Comparison of ENCODE assay signal across 8 cellular contexts in the genomic region with DNA sequence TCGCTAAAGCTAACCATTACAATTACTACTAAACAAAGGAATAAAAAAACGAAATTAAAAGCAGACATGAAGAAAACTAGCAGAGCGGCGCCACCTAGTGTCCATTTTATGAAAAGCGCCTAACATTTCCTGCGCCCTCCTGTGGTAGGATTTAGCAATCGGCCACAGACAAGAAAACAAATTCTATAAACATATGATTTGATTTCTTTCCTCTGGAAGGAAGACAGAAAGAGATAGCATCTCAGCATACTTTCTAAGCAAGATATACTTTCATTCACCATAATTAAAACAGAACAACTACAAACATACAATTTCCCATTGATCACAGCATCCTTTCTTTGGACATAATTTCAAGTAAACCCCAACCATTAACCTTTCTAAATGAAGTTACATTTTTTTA.
DNase-seq lines count a peak whose midpoint lies in the region; ATAC-seq, FAIRE-seq and TF ChIP-seq lines count a peak whose summit lies in the region.

No MANE protein-coding gene starts in this region.

- in situ Hi-C loops in HepG2 (cut with HindIII; ENCODE audit: extremely low pct_ligation_motif_present, low pct_unique_long_range_greater_than_20kb) = no loop called here

- H3K79me2 ChIP-seq in HepG2 (ENCODE audit: insufficient read depth, low read length) = no peaks in the 10 kb centered on the region

- no peaks in the 10 kb centered on the region for H3K9me3 ChIP-seq in HepG2 (ENCODE audit: low read length)

- ATAC-seq in HepG2 (no peak), GM19328 (IDR thresholded peaks at IDR 0.05; ENCODE audit: unreplicated experiment) (no peak)

- H3K9me3 Mint-ChIP-seq in chondrocyte (ENCODE audit: low read depth) = peaks cover 5% of the 10 kb centered on the region

- DNase-seq in A172 (ENCODE audit: low spot score) (peak; percentile 67), NCI-H2196 (lab: John Stamatoyannopoulos, UW; ENCODE audit: unreplicated experiment) (peak; percentile 50), chondrocyte (ENCODE audit: low spot score) (no peak), HepG2 (ENCODE audit: low spot score) (peak; percentile 50)
- DNase-seq in activated CD4-positive, alpha-beta T cell treated with anti-CD3 and anti-CD28 coated beads for 24 hours (ENCODE audit: low read depth in 2 of 2) = peak; percentile 25 to 54
- peak; percentile 49 to 50 for DNase-seq in stimulated activated CD4-positive, alpha-beta T cell treated with anti-CD3 and anti-CD28 coated beads, Interleukin-4, amount 100 ng/mL, for 4 hours

- H3K4me3 ChIP-seq in GM12875 (ENCODE audit: low read depth, low read length) (no peak overlapping the region), HepG2 (replicated peaks in 1 of 3; ENCODE audit: insufficient read depth in 1 of 3, low read depth in 2 of 3, low read length in 3 of 3) (no peak overlapping the region)

- no peak overlapping the region for H2AFZ ChIP-seq in HepG2 (ENCODE audit: low read length)

- H3K4me1 Mint-ChIP-seq in chondrocyte (ENCODE audit: low read depth) = peaks cover 27% of the 10 kb centered on the region

- H3K36me3 Mint-ChIP-seq in chondrocyte (ENCODE audit: low read depth) = peaks cover 4% of the 10 kb centered on the region

- 2% methylated on average over 7 of the region's 7 CpGs for WGBS in HepG2 (ENCODE audit: low lambda C conversion rate)

- no peaks in the 10 kb centered on the region for H3K27me3 Mint-ChIP-seq in chondrocyte (ENCODE audit: low read depth)

- no peak overlapping the region for H3K27ac ChIP-seq in HepG2 (ENCODE audit: extremely low read length, insufficient read depth, low read length)

- intact Hi-C loops in HepG2 (cut with micrococcal nuclease; ENCODE audit: unreplicated experiment) = loop anchor here (1.0 to 10.0 kb wide), 3 partner anchors 175 to 381 kb away; a partner anchor contains a TSS

- H3K9ac ChIP-seq in HepG2 (ENCODE audit: insufficient read depth, low read depth, low read length) = no peak overlapping the region

- H4K20me1 ChIP-seq in HepG2 (ENCODE audit: insufficient read depth, low read length) = no peaks in the 10 kb centered on the region

- peaks cover 9% of the 10 kb centered on the region for H3K4me1 ChIP-seq in HepG2 (ENCODE audit: insufficient read depth, low read length)

- POLR2A ChIA-PET in HepG2 (lab: Yijun Ruan, JAX) = no interaction called here

- H3K4me3 Mint-ChIP-seq in chondrocyte (ENCODE audit: unreplicated experiment) = peak overlapping the region; percentile 28

- no TSS peak for BruUV-seq in HepG2 (replicated peaks; lab: Mats Ljungman, UMichigan)

- peak overlapping the region; percentile 87 for H3K27ac Mint-ChIP-seq in chondrocyte (ENCODE audit: unreplicated experiment)

- TF ChIP-seq EP300 in HepG2 (IDR thresholded peaks at IDR 0.05; ENCODE audit: low read depth in 2 of 2, low read length in 2 of 2) (no peak), HepG2 (CRISPR knock-in tag; IDR thresholded peaks at IDR 0.05; ENCODE audit: borderline replicate concordance) (no peak)

- peak; percentile 91 for TF ChIP-seq CTCF in GM12875 (IDR thresholded peaks at IDR 0.05; ENCODE audit: borderline replicate concordance, insufficient read depth, low read depth, low read length)
- peak; percentile 100 for TF ChIP-seq CTCF in chondrocyte (IDR thresholded peaks at IDR 0.05)
- peak; percentile 90 for TF ChIP-seq CTCF in HepG2 (CRISPR knock-in tag; IDR thresholded peaks at IDR 0.05)

- CTCF ChIA-PET in HepG2 (lab: Yijun Ruan, JAX; ENCODE audit: low intra/inter-chr PET ratio, low total read pairs) = interaction anchor here (0.7 to 5.5 kb wide), 8 partner anchors 9 to 311 kb away, joined by 3 to 115 read pairs (median 4); no protein-coding TSS in a partner anchor

- peak; percentile 79 for FAIRE-seq in HepG2 (lab: Jason Lieb, UNC)

- H3K36me3 ChIP-seq in HepG2 (replicated peaks in 1 of 2; ENCODE audit: control insufficient read depth in 1 of 2, insufficient read depth in 2 of 2, low read length in 2 of 2) = no peaks in the 10 kb centered on the region

- H3K4me2 ChIP-seq in HepG2 (ENCODE audit: low read depth, low read length) = no peak overlapping the region

- peaks cover 2 to 11% of the 10 kb centered on the region in 2 experiments; a peak in 3 of 5 replicates for H3K27me3 ChIP-seq in HepG2 (ENCODE audit: control insufficient read depth in 1 of 2, insufficient read depth in 2 of 2, low read length in 2 of 2)

- no peak for TF ChIP-seq POLR2A in HepG2 (IDR thresholded peaks at IDR 0.05; ENCODE audit: insufficient read depth in 1 of 2, low read depth in 2 of 2, low read length in 2 of 2)

- peak; percentile 74 for TF ChIP-seq RAD21 in HepG2 (CRISPR knock-in tag; IDR thresholded peaks at IDR 0.05)

TF ChIP-seq in HepG2, 621 proteins besides CTCF, POLR2A, EP300 and RAD21 (continues in another document):
- TF ChIP-seq ASH2L (IDR thresholded peaks at IDR 0.05; ENCODE audit: insufficient read length, low read depth, low read length) (no peak), RBAK (CRISPR knock-in tag; IDR thresholded peaks at IDR 0.05) (no peak), ZNF17 (CRISPR knock-in tag; IDR thresholded peaks at IDR 0.05) (no peak), ZBTB40 (IDR thresholded peaks at IDR 0.05) (no peak), ZBTB40 (CRISPR knock-in tag; IDR thresholded peaks at IDR 0.05) (no peak), ZBTB42 (CRISPR knock-in tag; IDR thresholded peaks at IDR 0.05) (no peak), MYC (CRISPR knock-in tag; IDR thresholded peaks at IDR 0.05; ENCODE audit: borderline replicate concordance) (no peak), RBM39 (IDR thresholded peaks at IDR 0.05; ENCODE audit: low read depth, low read length, poor library complexity, severe bottlenecking) (no peak), ZNF766 (CRISPR knock-in tag; IDR thresholded peaks at IDR 0.05; ENCODE audit: borderline replicate concordance) (no peak), GATAD2A (CRISPR knock-in tag; IDR thresholded peaks at IDR 0.05) (no peak)
- TF ChIP-seq, protein P1, sequence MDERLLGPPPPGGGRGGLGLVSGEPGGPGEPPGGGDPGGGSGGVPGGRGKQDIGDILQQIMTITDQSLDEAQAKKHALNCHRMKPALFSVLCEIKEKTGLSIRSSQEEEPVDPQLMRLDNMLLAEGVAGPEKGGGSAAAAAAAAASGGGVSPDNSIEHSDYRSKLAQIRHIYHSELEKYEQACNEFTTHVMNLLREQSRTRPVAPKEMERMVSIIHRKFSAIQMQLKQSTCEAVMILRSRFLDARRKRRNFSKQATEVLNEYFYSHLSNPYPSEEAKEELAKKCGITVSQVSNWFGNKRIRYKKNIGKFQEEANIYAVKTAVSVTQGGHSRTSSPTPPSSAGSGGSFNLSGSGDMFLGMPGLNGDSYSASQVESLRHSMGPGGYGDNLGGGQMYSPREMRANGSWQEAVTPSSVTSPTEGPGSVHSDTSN (CRISPR knock-in tag; IDR thresholded peaks at IDR 0.05) = no peak
